8 cellular contexts compared by ENCODE assay signal in the genomic region with DNA sequence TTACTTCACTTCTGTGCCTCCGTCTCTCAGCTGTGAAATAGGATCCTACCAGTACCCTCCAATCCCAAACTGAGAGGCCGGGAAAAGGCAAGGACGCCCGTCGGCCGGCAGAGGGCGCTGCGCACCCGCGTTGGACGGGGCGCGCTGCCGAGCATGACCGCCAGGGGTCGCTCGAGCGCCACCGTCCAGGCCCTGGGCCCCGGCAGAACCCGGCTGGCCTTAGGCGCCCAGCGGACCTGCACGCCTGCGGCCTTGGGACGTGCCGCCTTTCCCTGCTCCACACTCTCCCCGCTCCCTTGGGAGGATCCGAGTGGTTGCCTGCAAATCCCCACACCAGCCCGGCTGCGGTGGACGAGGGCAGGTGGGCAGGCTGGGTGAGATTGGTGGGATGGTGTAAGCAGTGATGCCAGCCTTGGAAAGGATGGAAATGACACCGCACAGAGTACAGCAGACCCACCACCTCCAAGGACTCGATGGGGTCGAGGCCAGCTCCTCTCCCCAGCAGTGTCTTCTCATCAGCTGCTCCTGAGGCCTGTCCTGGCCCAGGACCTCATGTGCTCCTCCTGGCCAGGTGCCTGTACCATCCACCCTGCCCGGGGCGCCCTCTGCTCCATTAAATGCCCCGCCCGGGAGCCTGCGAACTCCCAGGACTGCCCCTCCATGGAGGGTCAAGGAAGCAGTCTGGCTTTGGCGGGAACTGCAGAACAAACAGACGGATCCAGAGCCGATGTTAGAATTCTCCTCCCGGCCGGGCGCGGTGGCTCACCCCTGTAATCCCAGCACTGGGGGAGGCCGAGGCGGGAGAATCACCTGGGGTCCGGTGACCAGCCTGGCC. TPM values are rescaled to one million over a fixed set of nuclear protein-coding genes. Genes with fewer than 3 reads are reported as not detected.
DNase-seq lines count a peak whose midpoint lies in the region; ATAC-seq and TF ChIP-seq lines count a peak whose summit lies in the region.

No MANE protein-coding gene starts in this region.

- no CpG with 5 or more reads among the region's 50 CpGs for WGBS in neuronal stem cell (ENCODE audit: extremely low coverage in 2 of 2, insufficient read length in 2 of 2, insufficient replicate concordance in 1 of 2), 2 donors

- H3K79me1 ChIP-seq in neuronal stem cell (ENCODE audit: low read depth, low read length) = no peaks in the 10 kb centered on the region

- peak overlapping the region; percentile 86 for H2AFZ ChIP-seq in neuronal stem cell (ENCODE audit: low read length)

- H4K8ac ChIP-seq in neuronal stem cell (ENCODE audit: low read depth, low read length) = peak overlapping the region; percentile 7

- peak; percentile 56 for ATAC-seq in GM21526 (IDR thresholded peaks at IDR 0.05; ENCODE audit: low FRiP score, unreplicated experiment)
- ATAC-seq in thoracic aorta (ENCODE audit: insufficient number of reproducible peaks, low FRiP score, low read depth) = peak; percentile 69

- H3K4me1 ChIP-seq in Peyer's patch (peaks cover 0 to 11% (median 5%) of the 10 kb centered on the region in 4 donors), neuronal stem cell (ENCODE audit: control insufficient read depth in 2 of 2, insufficient read depth in 1 of 2, low read depth in 1 of 2, low read length in 2 of 2) (peaks cover 0 to 3% of the 10 kb centered on the region in 2 donors), thoracic aorta (ENCODE audit: control insufficient read depth in 1 of 2, low read depth in 2 of 2) (peaks cover 0 to 12% of the 10 kb centered on the region in 2 donors)

- H3K27ac ChIP-seq in Peyer's patch (no peak overlapping the region), neuronal stem cell (replicated peaks; ENCODE audit: low read length) (no peak overlapping the region), thoracic aorta (no peak overlapping the region)

- H3K14ac ChIP-seq in neuronal stem cell (ENCODE audit: low read length) = peak overlapping the region; percentile 17

- H3K23ac ChIP-seq in neuronal stem cell (ENCODE audit: low read depth, low read length, poor library complexity) = peak overlapping the region; percentile 8

- H3K4me2 ChIP-seq in neuronal stem cell (ENCODE audit: insufficient read depth, low read length, poor library complexity, severe bottlenecking) = no peak overlapping the region

- H3K4me3 ChIP-seq in Peyer's patch (peak overlapping the region in 2 of 4 donors; percentile 24 to 42), fibroblast of the aortic adventitia (ENCODE audit: low read depth, low read length) (no peak overlapping the region), neuronal stem cell (ENCODE audit: low read length in 2 of 2) (no peak overlapping the region), thoracic aorta (peak overlapping the region; percentile 37)

- H3K9me3 ChIP-seq in Peyer's patch (no peaks in the 10 kb centered on the region), neuronal stem cell (replicated peaks in 1 of 2; ENCODE audit: control insufficient read depth in 2 of 2, insufficient read depth in 1 of 2, low read depth in 1 of 2, low read length in 2 of 2) (no peaks in the 10 kb centered on the region), thoracic aorta (no peaks in the 10 kb centered on the region)

- peak overlapping the region; percentile 29 for H3K18ac ChIP-seq in neuronal stem cell (ENCODE audit: low read length)

- DNase-seq in DMS 273 (lab: John Stamatoyannopoulos, UW; ENCODE audit: unreplicated experiment) = peak; percentile 87
- DNase-seq in HuH-7 (ENCODE audit: low spot score) = peak; percentile 97
- DNase-seq in Peyer's patch = peak; percentile 35 to 88 (median 68)
- DNase-seq in activated T-helper 9 cell treated with anti-CD3 and anti-CD28 coated beads, Interleukin-2, amount 50 U/mL, for 16 hours (ENCODE audit: low read depth) = peak; percentile 60
- DNase-seq in fibroblast of the aortic adventitia (ENCODE audit: low read depth) = peak; percentile 70
- DNase-seq in neuronal stem cell (ENCODE audit: low spot score) = peak; percentile 80
- DNase-seq in thoracic aorta (ENCODE audit: low spot score) = no peak

- peak overlapping the region; percentile 75 for H3K9ac ChIP-seq in neuronal stem cell (ENCODE audit: low read depth, low read length, poor library complexity)

- H2BK15ac ChIP-seq in neuronal stem cell (ENCODE audit: low read length) = peak overlapping the region; percentile 82

- no peak overlapping the region for H4K91ac ChIP-seq in neuronal stem cell (ENCODE audit: low read depth, low read length, poor library complexity)

- H2BK5ac ChIP-seq in neuronal stem cell (ENCODE audit: low read length) = no peak overlapping the region

- TF ChIP-seq CTCF in Peyer's patch (IDR thresholded peaks at IDR 0.05) (peak; percentile 100), fibroblast of the aortic adventitia (IDR thresholded peaks at IDR 0.05; ENCODE audit: insufficient read depth, low read length) (peak; percentile 93), thoracic aorta (IDR thresholded peaks at IDR 0.05) (peak; percentile 100)

- peak overlapping the region; percentile 95 for H2AK5ac ChIP-seq in neuronal stem cell (ENCODE audit: low read depth, low read length)

- peak in 1 of 2 donors; percentile 27 for TF ChIP-seq POLR2A in Peyer's patch (IDR thresholded peaks at IDR 0.05)

- no peak overlapping the region for H3K4ac ChIP-seq in neuronal stem cell (ENCODE audit: low read length)

- peak overlapping the region; percentile 80 for H2BK12ac ChIP-seq in neuronal stem cell (ENCODE audit: low read length)

- peak overlapping the region; percentile 84 for H2BK120ac ChIP-seq in neuronal stem cell (ENCODE audit: low read depth, low read length)

- H3K36me3 ChIP-seq in Peyer's patch (no peaks in the 10 kb centered on the region), neuronal stem cell (replicated peaks in 1 of 2; ENCODE audit: control insufficient read depth in 2 of 2, insufficient read depth in 2 of 2, low read length in 2 of 2) (no peaks in the 10 kb centered on the region), thoracic aorta (no peaks in the 10 kb centered on the region)

- H3K27me3 ChIP-seq in Peyer's patch (no peaks in the 10 kb centered on the region), neuronal stem cell (ENCODE audit: control insufficient read depth in 3 of 3, insufficient read depth in 3 of 3, low read depth in 1 of 3, low read length in 3 of 3) (no peaks in the 10 kb centered on the region), thoracic aorta (replicated peaks; ENCODE audit: insufficient read depth) (no peaks in the 10 kb centered on the region)

RNA-seq across cellular contexts. Expression of a gene that starts 47.4 kb away (rescaled TPM):
- total RNA-seq in Peyer's patch (10 to 100 TPM; 36.3 to 75.1 (median 45.1) TPM), fibroblast of the aortic adventitia (ENCODE audit: low replicate concordance) (18.9 and 32.1 TPM in 2 replicates), thoracic aorta (10 to 100 TPM; 39.1 to 51.7 TPM)
- 82.5 TPM for polyA plus RNA-seq in neuronal stem cell (2013, experiment 1 of 2)
- 83.8 TPM for polyA plus RNA-seq in neuronal stem cell (2013, experiment 2 of 2)
